8 cellular contexts compared by ENCODE assay signal in genomic region chr12:64669270-64669842, GRCh38. TPM values are rescaled to one million over a fixed set of nuclear protein-coding genes. Genes with fewer than 3 reads are reported as not detected.
DNase-seq lines count a peak whose midpoint lies in the region; ATAC-seq and TF ChIP-seq lines count a peak whose summit lies in the region.

No MANE protein-coding gene starts in this region.

- DNase-seq in GM23338 (ENCODE audit: low spot score) (peak; percentile 42), Karpas-422 (peak; percentile 59), iPS-NIHi11 (ENCODE audit: low spot score) (peak; percentile 38), testis (peak; percentile 26), NCI-H524 (lab: John Stamatoyannopoulos, UW) (no peak), NCI-H748 (lab: John Stamatoyannopoulos, UW; ENCODE audit: unreplicated experiment) (no peak)
- DNase-seq in activated T-helper 2 cell treated with anti-CD3 and anti-CD28 coated beads, Interferon-gamma antibody, Interleukin-2, Interleukin-4, amounts not matched to agents 10 μg/mL and 5 μg/mL and 100 μg/mL, durations not matched to agents 14 hours and 24 hours and 36 hours (ENCODE audit: low spot score), result peak; percentile 43

- peak overlapping the region; percentile 53 for H3K9ac ChIP-seq in Karpas-422 (ENCODE audit: low read length)

- H3K9me2 ChIP-seq in GM23338 (ENCODE audit: insufficient read depth) (no peaks in the 10 kb centered on the region), Karpas-422 (replicated peaks; ENCODE audit: insufficient read depth, low read length) (no peaks in the 10 kb centered on the region)

- H3K36me3 Mint-ChIP-seq in GM23338 (ENCODE audit: low read depth), result no peaks in the 10 kb centered on the region; the same call in 2 of the 3 replicates
- H3K36me3 Mint-ChIP-seq in activated T-helper 2 cell treated with anti-CD3 and anti-CD28 coated beads, Interferon-gamma antibody, Interleukin-2, Interleukin-4, amounts not matched to agents 10 μg/mL and 5 μg/mL and 100 μg/mL, durations not matched to agents 14 hours and 24 hours and 36 hours (ENCODE audit: low read depth), result peaks cover 4% of the 10 kb centered on the region

- H3K79me2 ChIP-seq in GM23338 (replicated peaks; ENCODE audit: insufficient read depth) (peaks cover 97% of the 10 kb centered on the region), Karpas-422 (ENCODE audit: low read length) (peaks cover 98% of the 10 kb centered on the region)

- 0 out of 3 replicates have a peak overlapping the region, but pooled peaks have one; percentile 39 for H3K4me3 Mint-ChIP-seq in GM23338
- H3K4me3 Mint-ChIP-seq in activated T-helper 2 cell treated with anti-CD3 and anti-CD28 coated beads, Interferon-gamma antibody, Interleukin-2, Interleukin-4, amounts not matched to agents 10 μg/mL and 5 μg/mL and 100 μg/mL, durations not matched to agents 14 hours and 24 hours and 36 hours (ENCODE audit: low read depth), result peak overlapping the region; percentile 87

- no peaks in the 10 kb centered on the region for H3F3A ChIP-seq in GM23338 (replicated peaks; ENCODE audit: low read depth)

- peaks cover 17% of the 10 kb centered on the region; the same call in 1 of the 2 replicates for H4K20me1 ChIP-seq in GM23338 (replicated peaks; ENCODE audit: insufficient read depth)
- H4K20me1 ChIP-seq in Karpas-422 (ENCODE audit: insufficient read depth, low read depth, low read length), result no peaks in the 10 kb centered on the region; the same call in 1 of the 2 replicates

- H3K36me3 ChIP-seq in GM23338 (ENCODE audit: insufficient read depth) (no peaks in the 10 kb centered on the region), Karpas-422 (ENCODE audit: insufficient read depth, low read length) (no peaks in the 10 kb centered on the region), testis (ENCODE audit: low read depth, missing control alignments) (no peaks in the 10 kb centered on the region)

- TF ChIP-seq POLR2A in GM18505 (IDR thresholded peaks at IDR 0.05; ENCODE audit: borderline replicate concordance, extremely low read depth, insufficient read depth, insufficient read length) (peak; percentile 33), testis (IDR thresholded peaks at IDR 0.05) (no peak)

- TF ChIP-seq CTCF in GM23338 (conservative IDR thresholded peaks at IDR 0.05; ENCODE audit: low read depth in 2 of 2) (no peak), testis (IDR thresholded peaks at IDR 0.05) (no peak)

- H3K4me1 Mint-ChIP-seq in GM23338, result peaks cover 83% of the 10 kb centered on the region
- peaks cover 87% of the 10 kb centered on the region for H3K4me1 Mint-ChIP-seq in activated T-helper 2 cell treated with anti-CD3 and anti-CD28 coated beads, Interferon-gamma antibody, Interleukin-2, Interleukin-4, amounts not matched to agents 10 μg/mL and 5 μg/mL and 100 μg/mL, durations not matched to agents 14 hours and 24 hours and 36 hours (ENCODE audit: low read depth)

- no peaks in the 10 kb centered on the region for H3K27me3 ChIP-seq in GM23338 (ENCODE audit: insufficient read depth)
- no peaks in the 10 kb centered on the region for H3K27me3 ChIP-seq in Karpas-422 (ENCODE audit: low read length)
- H3K27me3 ChIP-seq in testis, result no peaks in the 10 kb centered on the region

- H3K9me3 ChIP-seq in Karpas-422 (ENCODE audit: low read length) (no peaks in the 10 kb centered on the region), testis (no peaks in the 10 kb centered on the region)

- peak overlapping the region; percentile 91 for H3K27ac Mint-ChIP-seq in GM23338
- peak overlapping the region; percentile 97 for H3K27ac Mint-ChIP-seq in activated T-helper 2 cell treated with anti-CD3 and anti-CD28 coated beads, Interferon-gamma antibody, Interleukin-2, Interleukin-4, amounts not matched to agents 10 μg/mL and 5 μg/mL and 100 μg/mL, durations not matched to agents 14 hours and 24 hours and 36 hours

- H3K27ac ChIP-seq in GM23338 (ENCODE audit: low read depth) (peak overlapping the region; percentile 40), Karpas-422 (ENCODE audit: low read length) (peak overlapping the region; percentile 52), testis (peak overlapping the region in 1 of 2 donors; percentile 12)

- no peaks in the 10 kb centered on the region; the same call in 2 of the 3 replicates for H3K9me3 Mint-ChIP-seq in GM23338
- no peaks in the 10 kb centered on the region for H3K9me3 Mint-ChIP-seq in activated T-helper 2 cell treated with anti-CD3 and anti-CD28 coated beads, Interferon-gamma antibody, Interleukin-2, Interleukin-4, amounts not matched to agents 10 μg/mL and 5 μg/mL and 100 μg/mL, durations not matched to agents 14 hours and 24 hours and 36 hours

- H2AFZ ChIP-seq in GM23338 (no peak overlapping the region), Karpas-422 (ENCODE audit: low read length) (no peak overlapping the region)

- ATAC-seq in GM18505 (IDR thresholded peaks at IDR 0.05; ENCODE audit: unreplicated experiment) (peak; percentile 61), GM23338 (peak; percentile 46)

- H3K4me3 ChIP-seq in GM23338 (no peak overlapping the region; the same call in 1 of the 2 replicates), Karpas-422 (ENCODE audit: low read length) (peak overlapping the region; percentile 42; the same call in 1 of the 2 replicates), testis (no peak overlapping the region)

- peaks cover 13% of the 10 kb centered on the region for H3K27me3 Mint-ChIP-seq in GM23338 (ENCODE audit: insufficient read depth, low read depth, poor library complexity)
- H3K27me3 Mint-ChIP-seq in activated T-helper 2 cell treated with anti-CD3 and anti-CD28 coated beads, Interferon-gamma antibody, Interleukin-2, Interleukin-4, amounts not matched to agents 10 μg/mL and 5 μg/mL and 100 μg/mL, durations not matched to agents 14 hours and 24 hours and 36 hours (ENCODE audit: low read depth), result no peaks in the 10 kb centered on the region

- peaks cover 80% of the 10 kb centered on the region for H3K4me1 ChIP-seq in GM23338 (ENCODE audit: insufficient read depth)
- H3K4me1 ChIP-seq in Karpas-422 (ENCODE audit: low read length), result peaks cover 98% of the 10 kb centered on the region
- H3K4me1 ChIP-seq in testis, result peaks cover 9% of the 10 kb centered on the region

- peak overlapping the region; percentile 56 for H3K4me2 ChIP-seq in GM23338
- peak overlapping the region; percentile 58 for H3K4me2 ChIP-seq in Karpas-422 (ENCODE audit: low read depth, low read length, poor library complexity, severe bottlenecking)

- intact Hi-C loops in activated T-helper 2 cell treated with anti-CD3 and anti-CD28 coated beads, Interferon-gamma antibody, Interleukin-2, Interleukin-4, amounts not matched to agents 10 μg/mL and 5 μg/mL and 100 μg/mL, durations not matched to agents 14 hours and 24 hours and 36 hours (cut with micrococcal nuclease), result loop anchor here (1.0 to 5.0 kb wide), 5 partner anchors 9 to 88 kb away; partner anchors contain the start of gene GNS
- intact Hi-C loops in testis (cut with DNase I; ENCODE audit: low total_unique reads), result no loop called here

- WGBS in testis, 2 donors, result 37 to 54% methylated on average over 10 of the region's 10 CpGs

TF ChIP-seq in GM23338, 12 proteins besides CTCF, POLR2A, EP300 and RAD21 (continues in another document):
- TF ChIP-seq CREB1 (CRISPR knock-in tag; IDR thresholded peaks at IDR 0.05; ENCODE audit: low read depth) (no peak), ZNF331 (CRISPR knock-in tag; IDR thresholded peaks at IDR 0.05; ENCODE audit: low read depth) (no peak), POLR2AphosphoS5 (IDR thresholded peaks at IDR 0.05; ENCODE audit: low read depth) (no peak), NANOG (IDR thresholded peaks at IDR 0.05; ENCODE audit: borderline replicate concordance) (no peak), EZH2phosphoT487 (IDR thresholded peaks at IDR 0.05; ENCODE audit: unreplicated experiment) (no peak), JUNB (IDR thresholded peaks at IDR 0.05; ENCODE audit: unreplicated experiment) (no peak), STAT1 (IDR thresholded peaks at IDR 0.05; ENCODE audit: unreplicated experiment) (no peak)

RNA-seq across cellular contexts. Expression of gene RASSF3, which starts 59.1 kb away (rescaled TPM):
- 39.6 and 48.1 TPM in 2 replicates for total RNA-seq in GM23338 (2014; rRNA removed; shearing (Covaris generic))
- polyA plus RNA-seq in GM23338 (2016; fragmentation: Nextera tagmentation; extraction: Ambion mirVana), result 20.6 and 21.3 TPM in 2 replicates
- total RNA-seq in Karpas-422 (2014; rRNA removed; shearing (Covaris generic); ENCODE audit: low replicate concordance), result 21.5 and 27.4 TPM in 2 replicates
- total RNA-seq in activated T-helper 2 cell treated with anti-CD3 and anti-CD28 coated beads, Interferon-gamma antibody, Interleukin-2, Interleukin-4, amounts not matched to agents 10 μg/mL and 5 μg/mL and 100 μg/mL, durations not matched to agents 14 hours and 24 hours and 36 hours, result 35.7 and 35.8 TPM in 2 replicates
- total RNA-seq in testis, result 10 to 100 TPM; 20.3 to 26.4 TPM
- polyA plus RNA-seq in testis (ENCODE audit: insufficient read depth, low read depth, low replicate concordance), result 27.5 TPM

Comparison
In these comparisons a context has a peak if more than half of its experiments do, and no peak if none do; other contexts are left out.
1. DNase-seq: peak in GM23338 (single experiment), Karpas-422 (single experiment), activated T-helper 2 cell treated with anti-CD3 and anti-CD28 coated beads, Interferon-gamma antibody, Interleukin-2, Interleukin-4, amounts not matched to agents 10 μg/mL and 5 μg/mL and 100 μg/mL, durations not matched to agents 14 hours and 24 hours and 36 hours (single experiment), iPS-NIHi11 (single experiment) and testis (single experiment); none in NCI-H524 (0 of 2) and NCI-H748 (single experiment).